Comparison of ENCODE assay signal across 1 cellular context in the genomic region with DNA sequence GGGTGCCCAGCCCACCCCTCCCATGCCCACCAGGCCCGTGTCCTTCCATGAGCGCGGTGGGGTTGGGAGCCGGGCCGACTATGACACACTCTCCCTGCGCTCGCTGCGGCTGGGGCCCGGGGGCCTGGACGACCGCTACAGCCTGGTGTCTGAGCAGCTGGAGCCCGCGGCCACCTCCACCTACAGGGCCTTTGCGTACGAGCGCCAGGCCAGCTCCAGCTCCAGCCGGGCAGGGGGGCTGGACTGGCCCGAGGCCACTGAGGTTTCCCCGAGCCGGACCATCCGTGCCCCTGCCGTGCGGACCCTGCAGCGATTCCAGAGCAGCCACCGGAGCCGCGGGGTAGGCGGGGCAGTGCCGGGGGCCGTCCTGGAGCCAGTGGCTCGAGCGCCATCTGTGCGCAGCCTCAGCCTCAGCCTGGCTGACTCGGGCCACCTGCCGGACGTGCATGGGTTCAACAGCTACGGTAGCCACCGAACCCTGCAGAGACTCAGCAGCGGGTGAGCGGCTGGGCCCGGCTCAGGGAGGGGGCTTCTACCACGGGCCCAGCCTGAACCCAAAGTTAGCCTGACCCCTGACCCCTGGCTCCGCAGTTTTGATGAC.
A peak's percentile ranks its signal among the peaks of the same experiment; 100 is the strongest.
TF ChIP-seq lines count a peak whose summit lies in the region.

No MANE protein-coding gene starts in this region.

TF ChIP-seq in HepG2, 621 proteins besides CTCF, POLR2A, EP300 and RAD21 (continued from another document and continues in another):
- TF ChIP-seq, protein P1, sequence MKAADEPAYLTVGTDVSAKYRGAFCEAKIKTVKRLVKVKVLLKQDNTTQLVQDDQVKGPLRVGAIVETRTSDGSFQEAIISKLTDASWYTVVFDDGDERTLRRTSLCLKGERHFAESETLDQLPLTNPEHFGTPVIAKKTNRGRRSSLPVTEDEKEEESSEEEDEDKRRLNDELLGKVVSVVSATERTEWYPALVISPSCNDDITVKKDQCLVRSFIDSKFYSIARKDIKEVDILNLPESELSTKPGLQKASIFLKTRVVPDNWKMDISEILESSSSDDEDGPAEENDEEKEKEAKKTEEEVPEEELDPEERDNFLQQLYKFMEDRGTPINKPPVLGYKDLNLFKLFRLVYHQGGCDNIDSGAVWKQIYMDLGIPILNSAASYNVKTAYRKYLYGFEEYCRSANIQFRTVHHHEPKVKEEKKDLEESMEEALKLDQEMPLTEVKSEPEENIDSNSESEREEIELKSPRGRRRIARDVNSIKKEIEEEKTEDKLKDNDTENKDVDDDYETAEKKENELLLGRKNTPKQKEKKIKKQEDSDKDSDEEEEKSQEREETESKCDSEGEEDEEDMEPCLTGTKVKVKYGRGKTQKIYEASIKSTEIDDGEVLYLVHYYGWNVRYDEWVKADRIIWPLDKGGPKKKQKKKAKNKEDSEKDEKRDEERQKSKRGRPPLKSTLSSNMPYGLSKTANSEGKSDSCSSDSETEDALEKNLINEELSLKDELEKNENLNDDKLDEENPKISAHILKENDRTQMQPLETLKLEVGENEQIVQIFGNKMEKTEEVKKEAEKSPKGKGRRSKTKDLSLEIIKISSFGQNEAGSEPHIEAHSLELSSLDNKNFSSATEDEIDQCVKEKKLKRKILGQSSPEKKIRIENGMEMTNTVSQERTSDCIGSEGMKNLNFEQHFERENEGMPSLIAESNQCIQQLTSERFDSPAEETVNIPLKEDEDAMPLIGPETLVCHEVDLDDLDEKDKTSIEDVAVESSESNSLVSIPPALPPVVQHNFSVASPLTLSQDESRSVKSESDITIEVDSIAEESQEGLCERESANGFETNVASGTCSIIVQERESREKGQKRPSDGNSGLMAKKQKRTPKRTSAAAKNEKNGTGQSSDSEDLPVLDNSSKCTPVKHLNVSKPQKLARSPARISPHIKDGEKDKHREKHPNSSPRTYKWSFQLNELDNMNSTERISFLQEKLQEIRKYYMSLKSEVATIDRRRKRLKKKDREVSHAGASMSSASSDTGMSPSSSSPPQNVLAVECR (CRISPR knock-in tag; IDR thresholded peaks at IDR 0.05; ENCODE audit: borderline replicate concordance): peak; percentile 79
- TF ChIP-seq, protein P2, sequence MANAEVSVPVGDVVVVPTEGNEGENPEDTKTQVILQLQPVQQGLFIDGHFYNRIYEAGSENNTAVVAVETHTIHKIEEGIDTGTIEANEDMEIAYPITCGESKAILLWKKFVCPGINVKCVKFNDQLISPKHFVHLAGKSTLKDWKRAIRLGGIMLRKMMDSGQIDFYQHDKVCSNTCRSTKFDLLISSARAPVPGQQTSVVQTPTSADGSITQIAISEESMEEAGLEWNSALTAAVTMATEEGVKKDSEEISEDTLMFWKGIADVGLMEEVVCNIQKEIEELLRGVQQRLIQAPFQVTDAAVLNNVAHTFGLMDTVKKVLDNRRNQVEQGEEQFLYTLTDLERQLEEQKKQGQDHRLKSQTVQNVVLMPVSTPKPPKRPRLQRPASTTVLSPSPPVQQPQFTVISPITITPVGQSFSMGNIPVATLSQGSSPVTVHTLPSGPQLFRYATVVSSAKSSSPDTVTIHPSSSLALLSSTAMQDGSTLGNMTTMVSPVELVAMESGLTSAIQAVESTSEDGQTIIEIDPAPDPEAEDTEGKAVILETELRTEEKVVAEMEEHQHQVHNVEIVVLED (CRISPR knock-in tag; IDR thresholded peaks at IDR 0.05; ENCODE audit: borderline replicate concordance): peak; percentile 9; the same call in 1 of the 2 replicates
- no peak for TF ChIP-seq IRX3 (CRISPR knock-in tag; IDR thresholded peaks at IDR 0.05; ENCODE audit: borderline replicate concordance, low read depth)
- TF ChIP-seq ZNF598 (CRISPR knock-in tag; IDR thresholded peaks at IDR 0.05; ENCODE audit: borderline replicate concordance): peak; percentile 80; the same call in 1 of the 2 replicates
- TF ChIP-seq TCF7L2 (IDR thresholded peaks at IDR 0.05; ENCODE audit: low read depth, low read length): no peak
- TF ChIP-seq, protein P3, sequence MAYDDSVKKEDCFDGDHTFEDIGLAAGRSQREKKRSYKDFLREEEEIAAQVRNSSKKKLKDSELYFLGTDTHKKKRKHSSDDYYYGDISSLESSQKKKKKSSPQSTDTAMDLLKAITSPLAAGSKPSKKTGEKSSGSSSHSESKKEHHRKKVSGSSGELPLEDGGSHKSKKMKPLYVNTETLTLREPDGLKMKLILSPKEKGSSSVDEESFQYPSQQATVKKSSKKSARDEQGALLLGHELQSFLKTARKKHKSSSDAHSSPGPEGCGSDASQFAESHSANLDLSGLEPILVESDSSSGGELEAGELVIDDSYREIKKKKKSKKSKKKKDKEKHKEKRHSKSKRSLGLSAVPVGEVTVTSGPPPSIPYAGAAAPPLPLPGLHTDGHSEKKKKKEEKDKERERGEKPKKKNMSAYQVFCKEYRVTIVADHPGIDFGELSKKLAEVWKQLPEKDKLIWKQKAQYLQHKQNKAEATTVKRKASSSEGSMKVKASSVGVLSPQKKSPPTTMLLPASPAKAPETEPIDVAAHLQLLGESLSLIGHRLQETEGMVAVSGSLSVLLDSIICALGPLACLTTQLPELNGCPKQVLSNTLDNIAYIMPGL (CRISPR knock-in tag; IDR thresholded peaks at IDR 0.05; ENCODE audit: borderline replicate concordance in 1 of 2, low read depth in 1 of 2): peak; percentile 85 to 92
- TF ChIP-seq, protein P4, sequence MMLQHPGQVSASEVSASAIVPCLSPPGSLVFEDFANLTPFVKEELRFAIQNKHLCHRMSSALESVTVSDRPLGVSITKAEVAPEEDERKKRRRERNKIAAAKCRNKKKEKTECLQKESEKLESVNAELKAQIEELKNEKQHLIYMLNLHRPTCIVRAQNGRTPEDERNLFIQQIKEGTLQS (CRISPR knock-in tag; IDR thresholded peaks at IDR 0.05): no peak
- peak; percentile 55 for TF ChIP-seq HOXA3 (CRISPR knock-in tag; IDR thresholded peaks at IDR 0.05)
- no peak for TF ChIP-seq HHEX (CRISPR knock-in tag; IDR thresholded peaks at IDR 0.05)
- TF ChIP-seq BCL6 (CRISPR knock-in tag; IDR thresholded peaks at IDR 0.05): peak; percentile 32; the same call in 1 of the 2 replicates
- 0 out of 2 replicates have a peak, but pooled peaks have one; percentile 66 for TF ChIP-seq ZNF44 (CRISPR knock-in tag; IDR thresholded peaks at IDR 0.05)
- TF ChIP-seq, protein P5, sequence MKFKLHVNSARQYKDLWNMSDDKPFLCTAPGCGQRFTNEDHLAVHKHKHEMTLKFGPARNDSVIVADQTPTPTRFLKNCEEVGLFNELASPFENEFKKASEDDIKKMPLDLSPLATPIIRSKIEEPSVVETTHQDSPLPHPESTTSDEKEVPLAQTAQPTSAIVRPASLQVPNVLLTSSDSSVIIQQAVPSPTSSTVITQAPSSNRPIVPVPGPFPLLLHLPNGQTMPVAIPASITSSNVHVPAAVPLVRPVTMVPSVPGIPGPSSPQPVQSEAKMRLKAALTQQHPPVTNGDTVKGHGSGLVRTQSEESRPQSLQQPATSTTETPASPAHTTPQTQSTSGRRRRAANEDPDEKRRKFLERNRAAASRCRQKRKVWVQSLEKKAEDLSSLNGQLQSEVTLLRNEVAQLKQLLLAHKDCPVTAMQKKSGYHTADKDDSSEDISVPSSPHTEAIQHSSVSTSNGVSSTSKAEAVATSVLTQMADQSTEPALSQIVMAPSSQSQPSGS (CRISPR knock-in tag; IDR thresholded peaks at IDR 0.05): peak; percentile 63
- no peak for TF ChIP-seq ZNF230 (CRISPR knock-in tag; IDR thresholded peaks at IDR 0.05)
- peak; percentile 63; the same call in 1 of the 2 replicates for TF ChIP-seq ARNT2 (CRISPR knock-in tag; IDR thresholded peaks at IDR 0.05; ENCODE audit: low read depth)
- peak; percentile 86 for TF ChIP-seq KDM2A (CRISPR knock-in tag; IDR thresholded peaks at IDR 0.05; ENCODE audit: borderline replicate concordance, low read depth)
- peak; percentile 33; the same call in 1 of the 2 replicates for TF ChIP-seq IRF2 (CRISPR knock-in tag; IDR thresholded peaks at IDR 0.05)
- TF ChIP-seq SCMH1 (CRISPR knock-in tag; IDR thresholded peaks at IDR 0.05; ENCODE audit: borderline replicate concordance): no peak
- peak; percentile 23 for TF ChIP-seq TEAD3 (CRISPR knock-in tag; optimal IDR thresholded peaks at IDR 0.05; ENCODE audit: borderline replicate concordance)
- TF ChIP-seq ZNF354B (CRISPR knock-in tag; IDR thresholded peaks at IDR 0.05): no peak
- TF ChIP-seq, protein P6, sequence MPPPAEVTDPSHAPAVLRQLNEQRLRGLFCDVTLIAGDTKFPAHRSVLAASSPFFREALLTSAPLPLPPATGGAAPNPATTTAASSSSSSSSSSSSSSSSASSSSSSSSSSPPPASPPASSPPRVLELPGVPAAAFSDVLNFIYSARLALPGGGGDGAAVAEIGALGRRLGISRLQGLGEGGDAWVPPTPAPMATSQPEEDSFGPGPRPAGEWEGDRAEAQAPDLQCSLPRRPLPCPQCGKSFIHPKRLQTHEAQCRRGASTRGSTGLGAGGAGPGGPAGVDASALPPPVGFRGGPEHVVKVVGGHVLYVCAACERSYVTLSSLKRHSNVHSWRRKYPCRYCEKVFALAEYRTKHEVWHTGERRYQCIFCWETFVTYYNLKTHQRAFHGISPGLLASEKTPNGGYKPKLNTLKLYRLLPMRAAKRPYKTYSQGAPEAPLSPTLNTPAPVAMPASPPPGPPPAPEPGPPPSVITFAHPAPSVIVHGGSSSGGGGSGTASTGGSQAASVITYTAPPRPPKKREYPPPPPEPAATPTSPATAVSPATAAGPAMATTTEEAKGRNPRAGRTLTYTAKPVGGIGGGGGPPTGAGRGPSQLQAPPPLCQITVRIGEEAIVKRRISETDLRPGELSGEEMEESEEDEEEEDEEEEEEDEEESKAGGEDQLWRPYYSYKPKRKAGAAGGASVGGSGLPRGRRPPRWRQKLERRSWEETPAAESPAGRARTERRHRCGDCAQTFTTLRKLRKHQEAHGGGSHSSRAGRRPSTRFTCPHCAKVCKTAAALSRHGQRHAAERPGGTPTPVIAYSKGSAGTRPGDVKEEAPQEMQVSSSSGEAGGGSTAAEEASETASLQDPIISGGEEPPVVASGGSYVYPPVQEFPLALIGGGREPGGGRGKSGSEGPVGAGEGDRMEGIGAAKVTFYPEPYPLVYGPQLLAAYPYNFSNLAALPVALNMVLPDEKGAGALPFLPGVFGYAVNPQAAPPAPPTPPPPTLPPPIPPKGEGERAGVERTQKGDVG (CRISPR knock-in tag; IDR thresholded peaks at IDR 0.05; ENCODE audit: borderline replicate concordance): peak; percentile 79; the same call in 1 of the 2 replicates
- TF ChIP-seq, protein P7, sequence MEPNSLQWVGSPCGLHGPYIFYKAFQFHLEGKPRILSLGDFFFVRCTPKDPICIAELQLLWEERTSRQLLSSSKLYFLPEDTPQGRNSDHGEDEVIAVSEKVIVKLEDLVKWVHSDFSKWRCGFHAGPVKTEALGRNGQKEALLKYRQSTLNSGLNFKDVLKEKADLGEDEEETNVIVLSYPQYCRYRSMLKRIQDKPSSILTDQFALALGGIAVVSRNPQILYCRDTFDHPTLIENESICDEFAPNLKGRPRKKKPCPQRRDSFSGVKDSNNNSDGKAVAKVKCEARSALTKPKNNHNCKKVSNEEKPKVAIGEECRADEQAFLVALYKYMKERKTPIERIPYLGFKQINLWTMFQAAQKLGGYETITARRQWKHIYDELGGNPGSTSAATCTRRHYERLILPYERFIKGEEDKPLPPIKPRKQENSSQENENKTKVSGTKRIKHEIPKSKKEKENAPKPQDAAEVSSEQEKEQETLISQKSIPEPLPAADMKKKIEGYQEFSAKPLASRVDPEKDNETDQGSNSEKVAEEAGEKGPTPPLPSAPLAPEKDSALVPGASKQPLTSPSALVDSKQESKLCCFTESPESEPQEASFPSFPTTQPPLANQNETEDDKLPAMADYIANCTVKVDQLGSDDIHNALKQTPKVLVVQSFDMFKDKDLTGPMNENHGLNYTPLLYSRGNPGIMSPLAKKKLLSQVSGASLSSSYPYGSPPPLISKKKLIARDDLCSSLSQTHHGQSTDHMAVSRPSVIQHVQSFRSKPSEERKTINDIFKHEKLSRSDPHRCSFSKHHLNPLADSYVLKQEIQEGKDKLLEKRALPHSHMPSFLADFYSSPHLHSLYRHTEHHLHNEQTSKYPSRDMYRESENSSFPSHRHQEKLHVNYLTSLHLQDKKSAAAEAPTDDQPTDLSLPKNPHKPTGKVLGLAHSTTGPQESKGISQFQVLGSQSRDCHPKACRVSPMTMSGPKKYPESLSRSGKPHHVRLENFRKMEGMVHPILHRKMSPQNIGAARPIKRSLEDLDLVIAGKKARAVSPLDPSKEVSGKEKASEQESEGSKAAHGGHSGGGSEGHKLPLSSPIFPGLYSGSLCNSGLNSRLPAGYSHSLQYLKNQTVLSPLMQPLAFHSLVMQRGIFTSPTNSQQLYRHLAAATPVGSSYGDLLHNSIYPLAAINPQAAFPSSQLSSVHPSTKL (CRISPR knock-in tag; IDR thresholded peaks at IDR 0.05): peak; percentile 33; the same call in 1 of the 2 replicates
- peak; percentile 22; the same call in 1 of the 2 replicates for TF ChIP-seq ZNF777 (CRISPR knock-in tag; IDR thresholded peaks at IDR 0.05)
- peak; percentile 33; the same call in 1 of the 2 replicates for TF ChIP-seq ZC3H13 (CRISPR knock-in tag; IDR thresholded peaks at IDR 0.05)
- TF ChIP-seq ZNF124 (CRISPR knock-in tag; IDR thresholded peaks at IDR 0.05): peak; percentile 67; the same call in 1 of the 2 replicates
- no peak for TF ChIP-seq ZFAT (CRISPR knock-in tag; conservative IDR thresholded peaks at IDR 0.05)
- TF ChIP-seq ZSCAN21 (CRISPR knock-in tag; IDR thresholded peaks at IDR 0.05; ENCODE audit: borderline replicate concordance): peak; percentile 49; the same call in 1 of the 2 replicates
- peak; percentile 62; the same call in 1 of the 2 replicates for TF ChIP-seq ZNF564 (CRISPR knock-in tag; IDR thresholded peaks at IDR 0.05)
- TF ChIP-seq ZNF891 (CRISPR knock-in tag; IDR thresholded peaks at IDR 0.05): no peak
- peak; percentile 74 for TF ChIP-seq ZMYM2 (CRISPR knock-in tag; IDR thresholded peaks at IDR 0.05)
- TF ChIP-seq, protein P8, sequence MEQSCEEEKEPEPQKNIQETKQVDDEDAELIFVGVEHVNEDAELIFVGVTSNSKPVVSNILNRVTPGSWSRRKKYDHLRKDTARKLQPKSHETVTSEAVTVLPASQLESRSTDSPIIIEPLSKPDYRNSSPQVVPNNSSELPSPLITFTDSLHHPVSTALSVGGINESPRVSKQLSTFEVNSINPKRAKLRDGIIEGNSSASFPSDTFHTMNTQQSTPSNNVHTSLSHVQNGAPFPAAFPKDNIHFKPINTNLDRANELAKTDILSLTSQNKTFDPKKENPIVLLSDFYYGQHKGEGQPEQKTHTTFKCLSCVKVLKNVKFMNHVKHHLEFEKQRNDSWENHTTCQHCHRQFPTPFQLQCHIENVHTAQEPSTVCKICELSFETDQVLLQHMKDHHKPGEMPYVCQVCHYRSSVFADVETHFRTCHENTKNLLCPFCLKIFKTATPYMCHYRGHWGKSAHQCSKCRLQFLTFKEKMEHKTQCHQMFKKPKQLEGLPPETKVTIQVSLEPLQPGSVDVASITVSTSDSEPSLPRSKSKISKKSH (CRISPR knock-in tag; IDR thresholded peaks at IDR 0.05; ENCODE audit: borderline replicate concordance): no peak
